32 cellular contexts compared by ENCODE assay signal in genomic region chr22:25413620-25414019, GRCh38.
"Had no signal": no experiment of that assay in that cellular context is flagged by ENCODE, and none has a peak within 500 bp of the region (broad histone marks: within the 10 kb centered on the region; RNA-seq: fewer than 3 reads in every experiment).

No MANE protein-coding gene starts in this region.

- DNase-seq: effector CD8-positive, alpha-beta T cell; endodermal cell; foreskin melanocyte; hypothalamus; left ventricle myocardium superior; lower lobe of right lung; mucosa of descending colon; naive B cell; pancreas; stimulated activated CD4-positive, alpha-beta T cell treated with anti-CD3 and anti-CD28 coated beads, Interleukin-12 subunit alpha, Interleukin-12 subunit beta, amount 100 ng/mL, for 4 hours; stimulated activated CD4-positive, alpha-beta T cell treated with anti-CD3 and anti-CD28 coated beads, Interleukin-1b, Interleukin-23, amount 100 ng/mL, for 48 hours; stimulated activated CD4-positive, alpha-beta T cell treated with anti-CD3 and anti-CD28 coated beads, Interleukin-4, amount 100 ng/mL, for 1 hour; stimulated activated CD8-positive, alpha-beta memory T cell treated with anti-CD3 and anti-CD28 coated beads, Interleukin-4, amount 100 ng/mL, for 48 hours; stimulated activated naive CD4-positive, alpha-beta T cell; stimulated activated naive CD8-positive, alpha-beta T cell treated with anti-CD3 and anti-CD28 coated beads, Interleukin-15, amount 100 ng/mL, for 72 hours; transverse colon; upper lobe of right lung had no signal

- H3K4me1 ChIP-seq: lower lobe of right lung, pancreas, right atrium auricular region, transverse colon, upper lobe of right lung, vagina had no signal

- H3K27ac Mint-ChIP-seq: endodermal cell; mesothelial cell of epicardium; natural killer cell treated with Interleukin-12 subunit alpha and Interleukin-12 subunit beta and Interleukin-15 and Interleukin-18, amount 100 ng/mL, for 72 hours; progenitor cell of endocrine pancreas; stimulated activated naive CD8-positive, alpha-beta T cell treated with anti-CD3 and anti-CD28 coated beads, Interleukin-15, amount 100 ng/mL, for 72 hours had no signal

- H3K36me3 Mint-ChIP-seq: mesothelial cell of epicardium; naive B cell; natural killer cell treated with Interleukin-12 subunit alpha and Interleukin-12 subunit beta and Interleukin-15 and Interleukin-18, amount 100 ng/mL, for 72 hours had no signal

- H3K9me3 Mint-ChIP-seq: dendritic cell treated with granulocyte-macrophage colony-stimulating factor and Interleukin-4, amounts not matched to agents 40 ng/mL and 50 ng/mL, for 4 days; natural killer cell treated with Interleukin-12 subunit alpha and Interleukin-12 subunit beta and Interleukin-15 and Interleukin-18, amount 100 ng/mL, for 72 hours; neural crest cell; stimulated activated naive CD8-positive, alpha-beta T cell treated with anti-CD3 and anti-CD28 coated beads, Interleukin-15, amount 100 ng/mL, for 72 hours had no signal

- H3K4me1 Mint-ChIP-seq: endodermal cell, mesothelial cell of epicardium, neural crest cell had no signal

- H3K27ac ChIP-seq: epithelial cell of prostate, lower lobe of right lung, neutrophil, pancreas, right atrium auricular region, suprapubic skin, transverse colon, upper lobe of right lung, vagina had no signal

- H3K36me3 ChIP-seq: lower lobe of right lung, neutrophil, pancreas, right atrium auricular region, suprapubic skin, transverse colon, upper lobe of right lung, vagina had no signal

- H3K4me2 ChIP-seq: smooth muscle cell had no signal

- ATAC-seq: esophagus mucosa; left ventricle myocardium superior; lower lobe of right lung; mucosa of descending colon; pancreas; sciatic nerve; stimulated activated naive CD8-positive, alpha-beta T cell treated with anti-CD3 and anti-CD28 coated beads, Interleukin-15, amount 100 ng/mL, for 72 hours; upper lobe of right lung had no signal

- H3K4me3 Mint-ChIP-seq: dendritic cell treated with granulocyte-macrophage colony-stimulating factor and Interleukin-4, amounts not matched to agents 40 ng/mL and 50 ng/mL, for 4 days; endodermal cell; mesothelial cell of epicardium; naive B cell; natural killer cell treated with Interleukin-12 subunit alpha and Interleukin-12 subunit beta and Interleukin-15 and Interleukin-18, amount 100 ng/mL, for 72 hours; neural crest cell; stimulated activated naive CD8-positive, alpha-beta T cell treated with anti-CD3 and anti-CD28 coated beads, Interleukin-15, amount 100 ng/mL, for 72 hours had no signal

- H3K27me3 Mint-ChIP-seq: dendritic cell treated with granulocyte-macrophage colony-stimulating factor and Interleukin-4, amounts not matched to agents 40 ng/mL and 50 ng/mL, for 4 days had no signal

- H3K27me3 ChIP-seq: neutrophil, pancreas, right atrium auricular region, suprapubic skin, transverse colon, upper lobe of right lung, vagina had no signal

- H3K9me3 ChIP-seq: lower lobe of right lung, mucosa of descending colon, neutrophil, pancreas, suprapubic skin, transverse colon, upper lobe of right lung, vagina had no signal

- H3K4me3 ChIP-seq: lower lobe of right lung, mucosa of descending colon, pancreas, right atrium auricular region, smooth muscle cell, suprapubic skin, transverse colon, upper lobe of right lung, vagina had no signal

- FAIRE-seq: colon, keratinocyte, pancreas had no signal
